Comparison of ENCODE assay signal across 37 cellular contexts in genomic region chr5:161645264-161645663, GRCh38. TPM values are rescaled to one million over a fixed set of nuclear protein-coding genes. Genes with fewer than 3 reads are reported as not detected.
"Had no signal": no experiment of that assay in that cellular context is flagged by ENCODE, and none has a peak within 500 bp of the region (broad histone marks: within the 10 kb centered on the region; RNA-seq: fewer than 3 reads in every experiment).

No MANE protein-coding gene starts in this region.

- H3K4me1 ChIP-seq: adrenal gland, body of pancreas, breast epithelium had no signal

- DNase-seq: activated B cell treated with CpG ODN at 0.5 μM for 24 hours; activated CD4-positive, alpha-beta memory T cell treated with anti-CD3 and anti-CD28 coated beads for 36 hours; activated CD4-positive, alpha-beta T cell treated with anti-CD3 and anti-CD28 coated beads for 4 hours; activated CD4-positive, alpha-beta T cell treated with anti-CD3 and anti-CD28 coated beads, Interleukin-2, amount 10 ng/mL, durations not matched to agents 24 days and 14 days; activated CD4-positive, alpha-beta T cell treated with anti-CD3 and anti-CD28 coated beads, Interleukin-2, amount 50 U/mL, for 1 hour; activated CD4-positive, alpha-beta T cell treated with anti-CD3 and anti-CD28 coated beads, Interleukin-2, amount 50 U/mL, for 4 hours; activated CD4-positive, CD25-positive, alpha-beta regulatory T cell treated with anti-CD3 and anti-CD28 coated beads, Interleukin-2, amount 50 U/mL, for 72 hours; activated CD8-positive, alpha-beta memory T cell treated with anti-CD3 and anti-CD28 coated beads, Interleukin-2, amount 50 U/mL, for 4 hours; activated CD8-positive, alpha-beta T cell treated with anti-CD3 and anti-CD28 coated beads for 36 hours; activated effector memory CD4-positive, alpha-beta T cell treated with anti-CD3 and anti-CD28 coated beads, Interleukin-2, amount 50 U/mL, for 16 hours; activated gamma-delta T cell treated with Interleukin-2 at 50 U/mL for 16 hours; activated naive CD4-positive, alpha-beta T cell; activated naive CD4-positive, alpha-beta T cell treated with anti-CD3 and anti-CD28 coated beads for 36 hours; activated naive CD4-positive, alpha-beta T cell treated with anti-CD3 and anti-CD28 coated beads, Interleukin-2, amount 50 U/mL, for 16 hours; activated naive CD8-positive, alpha-beta T cell treated with anti-CD3 and anti-CD28 coated beads for 36 hours; activated T-cell treated with anti-CD3 and anti-CD28 coated beads for 4 hours; activated T-cell treated with anti-CD3 and anti-CD28 coated beads, Interleukin-2, amount 50 U/mL, for 1 hour; activated T-cell treated with anti-CD3 and anti-CD28 coated beads, Interleukin-2, amount 50 U/mL, for 4 hours; activated T-cell treated with anti-CD3 and anti-CD28 coated beads, Interleukin-2, amount 50 U/mL, for 72 hours; adrenal gland; amniotic stem cell; aorta; body of pancreas; brain microvascular endothelial cell; central memory CD4-positive, alpha-beta T cell; T-helper 2 cell; T-helper 9 cell had no signal

- H3K4me3 ChIP-seq: adrenal gland, body of pancreas, breast epithelium had no signal

- FAIRE-seq: astrocyte, TTC549 had no signal

- H3K9me3 ChIP-seq: adrenal gland, body of pancreas, breast epithelium had no signal

- ATAC-seq: activated CD8-positive, alpha-beta T cell treated with anti-CD3 and anti-CD28 coated beads for 36 hours; activated naive CD4-positive, alpha-beta T cell treated with anti-CD3 and anti-CD28 coated beads, Interleukin-2, amount 50 U/mL, for 72 hours; activated T-cell treated with anti-CD3 and anti-CD28 coated beads, Interleukin-2, amount 50 U/mL, for 4 hours; activated T-cell treated with anti-CD3 and anti-CD28 coated beads, Interleukin-2, amount 50 U/mL, for 72 hours; activated T-helper 17 cell treated with anti-CD3 and anti-CD28 coated beads, Interleukin-2, amount 50 U/mL, for 72 hours; body of pancreas had no signal

- H3K27me3 ChIP-seq: adrenal gland, body of pancreas, brain microvascular endothelial cell, breast epithelium had no signal

- H3K27ac ChIP-seq: adrenal gland, body of pancreas, brain microvascular endothelial cell, breast epithelium, VCaP had no signal

- H3K36me3 ChIP-seq: adrenal gland, brain microvascular endothelial cell, breast epithelium had no signal

RNA-seq across cellular contexts. Expression of gene GABRA6, which starts 40.3 kb away (rescaled TPM):
- total RNA-seq: activated B cell treated with CpG ODN at 0.5 μM for 24 hours; activated CD4-positive, alpha-beta memory T cell treated with anti-CD3 and anti-CD28 coated beads for 36 hours; activated CD4-positive, alpha-beta T cell treated with anti-CD3 and anti-CD28 coated beads, Interleukin-2, amount 10 ng/mL, durations not matched to agents 24 days and 14 days; activated CD8-positive, alpha-beta memory T cell treated with anti-CD3 and anti-CD28 coated beads for 36 hours; activated CD8-positive, alpha-beta T cell treated with anti-CD3 and anti-CD28 coated beads for 36 hours; activated naive CD4-positive, alpha-beta T cell treated with anti-CD3 and anti-CD28 coated beads for 36 hours; activated naive CD4-positive, alpha-beta T cell treated with anti-CD3 and anti-CD28 coated beads, Interleukin-2, amount 50 U/mL, for 72 hours; activated naive CD8-positive, alpha-beta T cell treated with anti-CD3 and anti-CD28 coated beads for 36 hours; activated T-cell treated with anti-CD3 and anti-CD28 coated beads, Interleukin-2, amount 50 U/mL, for 4 hours; activated T-cell treated with anti-CD3 and anti-CD28 coated beads, Interleukin-2, amount 50 U/mL, for 72 hours; activated T-helper 1 cell treated with anti-CD3 and anti-CD28 coated beads, Interleukin-12 subunit alpha, Interleukin-12 subunit beta, Interleukin-2, Interleukin-4 antibody, amounts not matched to agents 30 ng/mL and 10 ng/mL and 1 ng/mL, durations not matched to agents 14 hours and 24 hours and 36 hours; activated T-helper 17 cell treated with anti-CD3 and anti-CD28 coated beads, Interleukin-2, amount 50 U/mL, for 72 hours; adrenal gland; aorta; astrocyte; body of pancreas; breast epithelium; cardiac septum; chondrocyte had no signal
- polyA plus RNA-seq: adrenal gland, aorta had no signal
